Comparison of ENCODE assay signal across 20 cellular contexts in genomic region chr1:91944087-91944486, GRCh38. TPM values are rescaled to one million over a fixed set of nuclear protein-coding genes. Genes with fewer than 3 reads are reported as not detected.
DNase-seq lines count a peak whose midpoint lies in the region; ATAC-seq and TF ChIP-seq lines count a peak whose summit lies in the region.
"Had no signal": no experiment of that assay in that cellular context is flagged by ENCODE, and none has a peak within 500 bp of the region (broad histone marks: within the 10 kb centered on the region; RNA-seq: fewer than 3 reads in every experiment).

No MANE protein-coding gene starts in this region.

- no peak overlapping the region for H3T11ph ChIP-seq in H9 (ENCODE audit: low read length)

- no peaks in the 10 kb centered on the region for H4K20me1 ChIP-seq in H9 (ENCODE audit: control insufficient read depth, insufficient read depth, insufficient read length)
- H4K20me1 ChIP-seq in PC-3 (ENCODE audit: low read length): no peaks in the 10 kb centered on the region
- H4K20me1 ChIP-seq: BLaER1 treated with 17β-estradiol and CSF1 and Interleukin-3, amounts not matched to agents 10 nM and 100 nM had no signal

- peaks cover 13 to 19% of the 10 kb centered on the region in 2 experiments for H3K4me1 Mint-ChIP-seq in H9
- peaks cover 16% of the 10 kb centered on the region for H3K4me1 Mint-ChIP-seq in CD4-positive, alpha-beta T cell (ENCODE audit: low read depth)

- DNase-seq in H9 (peak; percentile 37), RWPE2 (ENCODE audit: low spot score) (no peak), foreskin keratinocyte (no peak), PC-3 (no peak), middle frontal gyrus (ENCODE audit: extremely low spot score, low spot score) (no peak), NCI-H2227 (lab: John Stamatoyannopoulos, UW; ENCODE audit: unreplicated experiment) (no peak)
- no peak for DNase-seq in CD4-positive, alpha-beta T cell
- DNase-seq: CD8-positive, alpha-beta memory T cell; DMS53; NCI-H1105 treated with DMSO at 0.1 percent for 48 hours; NCI-H1694; NCI-H2227 treated with DMSO at 0.1 percent for 48 hours; NCI-H524; NCI-H82; RPMI8226; SIG-M5 had no signal

- H3K79me1 ChIP-seq in H9 (ENCODE audit: insufficient read depth, low read depth, low read length, poor library complexity, severe bottlenecking): no peaks in the 10 kb centered on the region

- ATAC-seq in RWPE2 (ENCODE audit: low read depth): 0 out of 3 replicates have a peak, but pooled peaks have one; percentile 14
- ATAC-seq in foreskin keratinocyte: peak; percentile 25
- no peak for ATAC-seq in PC-3
- ATAC-seq in CD4-positive, alpha-beta T cell (ENCODE audit: poor library complexity): no peak
- ATAC-seq: K562, SK-N-SH treated with all-trans-retinoic acid at 6 μM for 48 hours had no signal

- H3K4me3 Mint-ChIP-seq in H9: no peak overlapping the region
- H3K4me3 Mint-ChIP-seq in CD4-positive, alpha-beta T cell: no peak overlapping the region
- H3K4me3 Mint-ChIP-seq: CD8-positive, alpha-beta memory T cell had no signal

- no CpG with 5 or more reads among the region's 3 CpGs for WGBS in H9 (ENCODE audit: extremely low coverage, insufficient read length, low lambda C conversion rate)

- no peak overlapping the region for H3K56ac ChIP-seq in H9 (ENCODE audit: insufficient read length, low read depth, low read length)

- no peak overlapping the region for H3K27ac ChIP-seq in H9 (ENCODE audit: insufficient read length, low read depth, low read length)
- no peak overlapping the region for H3K27ac ChIP-seq in RWPE2 (ENCODE audit: poor library complexity, severe bottlenecking)
- no peak overlapping the region for H3K27ac ChIP-seq in foreskin keratinocyte
- H3K27ac ChIP-seq in PC-3 (ENCODE audit: low read length): no peak overlapping the region
- no peak overlapping the region for H3K27ac ChIP-seq in CD4-positive, alpha-beta T cell (ENCODE audit: low read depth, low read length)
- H3K27ac ChIP-seq: BLaER1 treated with 17β-estradiol and CSF1 and Interleukin-3, amounts not matched to agents 10 nM and 100 nM had no signal

- H3K9ac ChIP-seq in H9 (ENCODE audit: extremely low read depth, insufficient read length, low read length) (no peak overlapping the region), PC-3 (ENCODE audit: low read length) (no peak overlapping the region)
- H3K9ac ChIP-seq: BLaER1 treated with 17β-estradiol and CSF1 and Interleukin-3, amounts not matched to agents 10 nM and 100 nM had no signal

- BruUV-seq in PC-3 (replicated peaks; lab: Mats Ljungman, UMichigan): no TSS peak

- H2AFZ ChIP-seq in H9 (ENCODE audit: low read length) (peak overlapping the region; percentile 56), PC-3 (ENCODE audit: low read length) (no peak overlapping the region)

- intact Hi-C loops in PC-3 (cut with micrococcal nuclease): no loop called here
- intact Hi-C loops in CD4-positive, alpha-beta T cell (cut with DNase I, micrococcal nuclease): no loop called here

- H2AK5ac ChIP-seq in H9 (ENCODE audit: insufficient read length, low read length): no peak overlapping the region

- H2BK12ac ChIP-seq in H9 (ENCODE audit: insufficient read length, low read depth, low read length): no peak overlapping the region

- H3K23ac ChIP-seq in H9 (ENCODE audit: insufficient read length, low read depth, low read length): no peak overlapping the region

- H3K27ac Mint-ChIP-seq in H9: no peak overlapping the region
- H3K27ac Mint-ChIP-seq in CD4-positive, alpha-beta T cell: no peak overlapping the region

- CTCF ChIA-PET in PC-3 (lab: Charles Lee): no interaction called here
- CTCF ChIA-PET in CD4-positive, alpha-beta T cell (lab: Charles Lee): no interaction called here

- no peaks in the 10 kb centered on the region for H3F3A ChIP-seq in PC-3 (ENCODE audit: low read length, unreplicated experiment)

- H3K18ac ChIP-seq in H9 (ENCODE audit: insufficient read length, low read depth, low read length): no peak overlapping the region

- no peaks in the 10 kb centered on the region for H3K9me3 Mint-ChIP-seq in H9
- H3K9me3 Mint-ChIP-seq in CD4-positive, alpha-beta T cell: peaks cover 2% of the 10 kb centered on the region

- peaks cover 0 to 5% (median 0%) of the 10 kb centered on the region in 3 experiments; a peak in 2 of 7 replicates for H3K36me3 Mint-ChIP-seq in H9 (ENCODE audit: insufficient read depth in 1 of 3, low read depth in 3 of 3)
- H3K36me3 Mint-ChIP-seq in CD4-positive, alpha-beta T cell (ENCODE audit: low read depth): no peaks in the 10 kb centered on the region

- H2BK15ac ChIP-seq in H9 (ENCODE audit: low read depth, low read length): no peak overlapping the region

- H3K9me3 ChIP-seq in H9 (ENCODE audit: control insufficient read depth, low read depth, low read length) (no peaks in the 10 kb centered on the region), RWPE2 (ENCODE audit: severe bottlenecking) (no peaks in the 10 kb centered on the region), PC-3 (ENCODE audit: low read length) (no peaks in the 10 kb centered on the region)
- H3K9me3 ChIP-seq in CD4-positive, alpha-beta T cell (ENCODE audit: control insufficient read depth, low read length): no peaks in the 10 kb centered on the region
- H3K9me3 ChIP-seq: HAP-1 had no signal

- H3K27me3 ChIP-seq in H9 (ENCODE audit: insufficient read depth, low read length): no peaks in the 10 kb centered on the region
- no peaks in the 10 kb centered on the region for H3K27me3 ChIP-seq in RWPE2 (ENCODE audit: insufficient read depth, poor library complexity, severe bottlenecking)
- no peaks in the 10 kb centered on the region for H3K27me3 ChIP-seq in foreskin keratinocyte
- H3K27me3 ChIP-seq in PC-3 (ENCODE audit: low read length): no peaks in the 10 kb centered on the region
- H3K27me3 ChIP-seq in CD4-positive, alpha-beta T cell (ENCODE audit: control insufficient read depth, insufficient read depth, low read length): no peaks in the 10 kb centered on the region
- H3K27me3 ChIP-seq: BLaER1 treated with 17β-estradiol and CSF1 and Interleukin-3, amounts not matched to agents 10 nM and 100 nM had no signal

- H3K4me1 ChIP-seq in H9 (ENCODE audit: insufficient read depth, low read length) (no peaks in the 10 kb centered on the region), RWPE2 (ENCODE audit: insufficient read depth, poor library complexity, severe bottlenecking) (no peaks in the 10 kb centered on the region), foreskin keratinocyte (no peaks in the 10 kb centered on the region), PC-3 (ENCODE audit: insufficient read depth, low read length) (no peaks in the 10 kb centered on the region)
- H3K4me1 ChIP-seq: HAP-1 had no signal

- no peaks in the 10 kb centered on the region for H3K27me3 Mint-ChIP-seq in H9 (ENCODE audit: low read depth)
- H3K27me3 Mint-ChIP-seq in CD4-positive, alpha-beta T cell: no peaks in the 10 kb centered on the region

- H3K79me2 ChIP-seq in H9 (ENCODE audit: insufficient read depth, low read length): no peaks in the 10 kb centered on the region
- H3K79me2 ChIP-seq in PC-3 (ENCODE audit: low read length): no peaks in the 10 kb centered on the region

- no peak overlapping the region for H2BK5ac ChIP-seq in H9 (ENCODE audit: insufficient read length, low read length)

- H3K9me2 ChIP-seq in PC-3 (replicated peaks; ENCODE audit: low read length): no peaks in the 10 kb centered on the region

- POLR2A ChIA-PET in PC-3 (lab: Charles Lee; ENCODE audit: unreplicated experiment): no interaction called here
- POLR2A ChIA-PET in CD4-positive, alpha-beta T cell (lab: Charles Lee): no interaction called here

- H3K36me3 ChIP-seq in RWPE2 (ENCODE audit: low read depth) (no peaks in the 10 kb centered on the region), PC-3 (ENCODE audit: low read depth, low read length) (no peaks in the 10 kb centered on the region)
- H3K36me3 ChIP-seq: BLaER1 treated with 17β-estradiol and CSF1 and Interleukin-3, amounts not matched to agents 10 nM and 100 nM; HAP-1 had no signal

- H3K4ac ChIP-seq in H9 (ENCODE audit: low read depth, low read length): no peak overlapping the region

- no peak overlapping the region for H4K5ac ChIP-seq in H9 (ENCODE audit: insufficient read length, low read depth, low read length)

- no peak overlapping the region for H4K8ac ChIP-seq in H9 (replicated peaks; ENCODE audit: insufficient read length, low read depth, low read length)

- no peak for TF ChIP-seq CTCF in H9 (conservative IDR thresholded peaks at IDR 0.05)
- no peak for TF ChIP-seq CTCF in RWPE2 (IDR thresholded peaks at IDR 0.05; ENCODE audit: poor library complexity, severe bottlenecking)
- no peak for TF ChIP-seq CTCF in foreskin keratinocyte (conservative IDR thresholded peaks at IDR 0.05)
- no peak for TF ChIP-seq CTCF in PC-3 (conservative IDR thresholded peaks at IDR 0.05; ENCODE audit: low read depth, low read length)
- no peak for TF ChIP-seq CTCF in CD4-positive, alpha-beta T cell (IDR thresholded peaks at IDR 0.05)

- H3K23me2 ChIP-seq in H9 (ENCODE audit: insufficient read length, low read depth, low read length, poor library complexity, severe bottlenecking): no peaks in the 10 kb centered on the region

- no peak overlapping the region for H2BK120ac ChIP-seq in H9 (ENCODE audit: low read depth, low read length, poor library complexity, severe bottlenecking)

- H4K91ac ChIP-seq in H9 (ENCODE audit: insufficient read length, low read depth, low read length): no peak overlapping the region

- no peak overlapping the region for H3K4me3 ChIP-seq in RWPE2 (ENCODE audit: severe bottlenecking)
- no peak overlapping the region for H3K4me3 ChIP-seq in PC-3 (ENCODE audit: low read length)
- H3K4me3 ChIP-seq: BLaER1 treated with 17β-estradiol and CSF1 and Interleukin-3, amounts not matched to agents 10 nM and 100 nM; HAP-1; K562 had no signal

- H3K14ac ChIP-seq in H9 (ENCODE audit: insufficient read depth, low read length): no peak overlapping the region

- no peak overlapping the region for H2BK20ac ChIP-seq in H9 (ENCODE audit: low read depth, low read length, poor library complexity, severe bottlenecking)

- H3K4me2 ChIP-seq in H9 (ENCODE audit: insufficient read depth, insufficient read length, low read length) (no peak overlapping the region), PC-3 (ENCODE audit: low read length) (no peak overlapping the region)
- H3K4me2 ChIP-seq: BLaER1 treated with 17β-estradiol and CSF1 and Interleukin-3, amounts not matched to agents 10 nM and 100 nM had no signal

RNA-seq across cellular contexts. Expression of gene BRDT, which starts 5.1 kb away (rescaled TPM):
- 0.15 TPM in 2 replicates for total RNA-seq in H9 (2021)
- not detected in 2 replicates for total RNA-seq in foreskin keratinocyte
- not detected in 2 replicates for polyA plus RNA-seq in foreskin keratinocyte
- total RNA-seq in PC-3 (2014; rRNA removed): not detected in 2 replicates
- total RNA-seq in CD4-positive, alpha-beta T cell: not detected
- total RNA-seq: CD8-positive, alpha-beta memory T cell; K562 had no signal
- polyA plus RNA-seq: CD8-positive, alpha-beta memory T cell had no signal

RNA-seq across cellular contexts. Expression of gene TGFBR3, which starts 58.1 kb away (rescaled TPM):
- total RNA-seq in H9 (2021) (2.4 and 3.6 TPM in 2 replicates), foreskin keratinocyte (1.6 and 2.9 TPM in 2 replicates), PC-3 (2014; rRNA removed) (2.8 and 3.0 TPM in 2 replicates)
- polyA plus RNA-seq in foreskin keratinocyte: 0.27 and 0.54 TPM in 2 replicates
- 10 to 100 TPM; 31.5 to 36.6 TPM for total RNA-seq in CD4-positive, alpha-beta T cell

Comparison
In these comparisons a context has a peak if more than half of its experiments do, and no peak if none do; other contexts are left out.
1. ATAC-seq: peak in RWPE2 (single experiment) and foreskin keratinocyte (single experiment); none in PC-3 (single experiment) and CD4-positive, alpha-beta T cell (single experiment).